ENCODE assay signal across 1 cellular context in genomic region chr2:55047677-55048299, GRCh38.
TF ChIP-seq lines count a peak whose summit lies in the region.

No MANE protein-coding gene starts in this region.

TF ChIP-seq in GM12878, 131 proteins besides CTCF, POLR2A, EP300 and RAD21 (continued from another document):
- no peak for TF ChIP-seq IRF5 (IDR thresholded peaks at IDR 0.05; ENCODE audit: borderline replicate concordance)
TF ChIP-seq in GM12878: peak in this region for 4.
